8 cellular contexts compared by ENCODE assay signal in the genomic region with DNA sequence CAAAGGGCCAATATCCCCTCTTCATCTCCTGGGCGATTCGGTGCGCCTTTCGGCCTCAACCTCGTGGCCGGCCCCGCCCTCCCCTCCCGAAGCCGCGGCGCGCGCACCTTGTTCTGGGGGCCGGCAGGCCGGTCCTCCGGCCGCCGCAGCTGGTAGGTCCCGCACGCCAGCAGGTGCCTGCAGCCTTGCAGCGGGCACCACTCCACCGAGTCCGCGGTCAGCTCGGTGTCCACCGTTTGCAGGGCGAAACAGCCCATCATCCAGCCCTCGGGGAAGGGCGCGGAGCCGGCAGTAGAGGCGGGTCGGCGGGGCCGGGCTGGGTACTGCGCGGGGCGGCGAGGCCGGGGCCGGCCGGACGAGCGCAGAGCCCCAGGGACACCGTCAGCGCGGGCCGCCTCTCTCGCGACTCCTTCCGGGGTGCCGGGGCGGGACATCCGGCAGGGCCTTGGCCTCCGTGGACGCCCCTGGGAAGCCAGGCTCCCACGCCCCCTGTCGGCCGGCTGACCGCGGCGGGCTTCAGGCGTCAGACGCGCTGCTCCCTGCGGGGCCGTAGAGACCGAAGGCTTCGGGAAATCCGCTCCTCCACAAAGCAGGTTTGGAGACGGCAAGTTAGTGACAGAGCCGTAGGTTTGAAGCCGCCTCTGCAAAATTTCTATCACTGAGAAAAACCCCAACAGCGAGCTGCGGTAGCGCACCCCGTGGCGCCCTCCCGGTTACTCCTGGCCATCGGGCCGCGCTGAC. TPM values are rescaled to one million over a fixed set of nuclear protein-coding genes. Genes with fewer than 3 reads are reported as not detected.
DNase-seq lines count a peak whose midpoint lies in the region; ATAC-seq and TF ChIP-seq lines count a peak whose summit lies in the region.

A gene (minus strand): TSS at position 408 of the 741 bp plus-strand sequence. CDS start 148 bp downstream, at position 260.

- H3K79me1 ChIP-seq in trophoblast cell (ENCODE audit: low read length), result peaks cover 4% of the 10 kb centered on the region

- H3K27ac ChIP-seq in SU-DHL-6 (ENCODE audit: low read depth, low read length) (peak within 1 kb of the TSS; percentile 51), cardiac muscle cell (peak within 1 kb of the TSS; percentile 84), trophoblast cell (ENCODE audit: low read depth, low read length) (peak within 1 kb of the TSS; percentile 81), transverse colon (peak within 1 kb of the TSS; percentile 79 to 97 (median 91))

- H2AFZ ChIP-seq in SU-DHL-6 (ENCODE audit: low read depth, low read length, severe bottlenecking), result peak within 1 kb of the TSS; percentile 79
- H2AFZ ChIP-seq in trophoblast cell (ENCODE audit: insufficient read depth, low read length, poor library complexity), result peak within 1 kb of the TSS; percentile 99

- no peaks in the 10 kb centered on the region; the same call in 1 of the 2 replicates for H4K20me1 ChIP-seq in SU-DHL-6 (ENCODE audit: low read depth, low read length)

- H3K4me2 ChIP-seq in SU-DHL-6 (ENCODE audit: low read depth, low read length, poor library complexity, severe bottlenecking) (peak within 1 kb of the TSS; percentile 94), trophoblast cell (ENCODE audit: low read length) (peak within 1 kb of the TSS; percentile 60)

- peak within 1 kb of the TSS; percentile 53 for H3K4ac ChIP-seq in trophoblast cell (ENCODE audit: low read depth, low read length)

- in situ Hi-C loops in transverse colon (cut with MboI; ENCODE audit: low pct_ligation_motif_present in 1 of 4, low pct_unique_long_range_greater_than_20kb in 1 of 4, low sequenced_read_pairs in 3 of 4), result no loop called here

- peak; percentile 95 for DNase-seq in GM12865 (ENCODE audit: low read depth)
- DNase-seq in NCI-H1105 (lab: John Stamatoyannopoulos, UW), result peak; percentile 84
- DNase-seq in activated naive CD8-positive, alpha-beta T cell treated with anti-CD3 and anti-CD28 coated beads, Interleukin-2, amount 50 U/mL, for 16 hours (ENCODE audit: low read depth, low spot score), result peak; percentile 93
- peak; percentile 95 to 97 for DNase-seq in cardiac muscle cell (ENCODE audit: low read depth in 1 of 2, low spot score in 1 of 2)
- DNase-seq in trophoblast cell, result peak; percentile 94 to 99
- peak; percentile 97 for DNase-seq in transverse colon

- peak; percentile 96 for TF ChIP-seq CTCF in GM12865 (IDR thresholded peaks at IDR 0.05; ENCODE audit: insufficient read depth, low read depth, low read length, missing control alignments)
- peak; percentile 88 for TF ChIP-seq CTCF in SU-DHL-6 (IDR thresholded peaks at IDR 0.05; ENCODE audit: insufficient read depth, low read length, poor library complexity, severe bottlenecking)
- TF ChIP-seq CTCF in cardiac muscle cell (IDR thresholded peaks at IDR 0.05; ENCODE audit: low read depth, low read length), result peak; percentile 91
- peak; percentile 85 to 97 (median 94) for TF ChIP-seq CTCF in transverse colon (IDR thresholded peaks at IDR 0.05)

- H3K18ac ChIP-seq in trophoblast cell (ENCODE audit: low read length), result peak within 1 kb of the TSS; percentile 89

- peak within 1 kb of the TSS; percentile 85 for H2BK120ac ChIP-seq in trophoblast cell (ENCODE audit: insufficient read depth, low read length, poor library complexity)

- H3K4me3 ChIP-seq in GM12865 (ENCODE audit: low read depth, low read length), result peak within 1 kb of the TSS; percentile 77
- H3K4me3 ChIP-seq in SU-DHL-6 (ENCODE audit: insufficient read depth, low read length, poor library complexity, severe bottlenecking), result peak within 1 kb of the TSS; percentile 82
- peak within 1 kb of the TSS; percentile 81 for H3K4me3 ChIP-seq in cardiac muscle cell
- peak within 1 kb of the TSS; percentile 99 for H3K4me3 ChIP-seq in trophoblast cell (ENCODE audit: low read depth, low read length)
- H3K4me3 ChIP-seq in transverse colon, result peak within 1 kb of the TSS; percentile 70 to 94 (median 80)

- no peaks in the 10 kb centered on the region for H3K9me2 ChIP-seq in SU-DHL-6 (replicated peaks; ENCODE audit: insufficient read depth, low read length)

- H3K23ac ChIP-seq in trophoblast cell (ENCODE audit: low read length), result no peak within 1 kb of the TSS

- TF ChIP-seq EP300 in transverse colon (IDR thresholded peaks at IDR 0.05; ENCODE audit: low read depth), result no peak

- H3K9ac ChIP-seq in SU-DHL-6 (ENCODE audit: low read length) (peak within 1 kb of the TSS; percentile 90), trophoblast cell (ENCODE audit: low read length) (peak within 1 kb of the TSS; percentile 93)

- H4K8ac ChIP-seq in trophoblast cell (ENCODE audit: low read depth, low read length), result peak within 1 kb of the TSS; percentile 98

- H3K27me3 ChIP-seq in SU-DHL-6 (ENCODE audit: low read length) (no peaks in the 10 kb centered on the region), cardiac muscle cell (no peaks in the 10 kb centered on the region), trophoblast cell (ENCODE audit: insufficient read depth, low read length) (no peaks in the 10 kb centered on the region), transverse colon (no peaks in the 10 kb centered on the region)

- H3K14ac ChIP-seq in trophoblast cell (ENCODE audit: low read length), result peak within 1 kb of the TSS; percentile 86

- peak; percentile 78 for ATAC-seq in HG02623 (IDR thresholded peaks at IDR 0.05; ENCODE audit: unreplicated experiment)

- 0 out of 2 replicates have a peak, but pooled peaks cover 8% of the 10 kb centered on the region for H3F3A ChIP-seq in SU-DHL-6 (ENCODE audit: insufficient read depth)

- no peak within 1 kb of the TSS for H2BK12ac ChIP-seq in trophoblast cell (ENCODE audit: low read length)

- H3K36me3 ChIP-seq in SU-DHL-6 (ENCODE audit: low read length) (no peaks in the 10 kb centered on the region), cardiac muscle cell (no peaks in the 10 kb centered on the region), trophoblast cell (ENCODE audit: control insufficient read depth in 1 of 2, insufficient read depth in 2 of 2, low read length in 2 of 2) (peaks cover 47 to 53% of the 10 kb centered on the region in 2 experiments), transverse colon (no peaks in the 10 kb centered on the region)

- H2BK5ac ChIP-seq in trophoblast cell (ENCODE audit: low read depth, low read length, poor library complexity), result no peak within 1 kb of the TSS

- peak; percentile 71 for TF ChIP-seq POLR2A in transverse colon (IDR thresholded peaks at IDR 0.05)

- H3K79me2 ChIP-seq in SU-DHL-6 (ENCODE audit: insufficient read depth, low read length) (peaks cover 23% of the 10 kb centered on the region), trophoblast cell (ENCODE audit: control insufficient read depth, insufficient read depth, low read length, poor library complexity) (peaks cover 6% of the 10 kb centered on the region)

- H4K12ac ChIP-seq in trophoblast cell (ENCODE audit: low read depth, low read length), result peak within 1 kb of the TSS; percentile 91

- H3K4me1 ChIP-seq in cardiac muscle cell (ENCODE audit: low read depth), result peaks cover 29% of the 10 kb centered on the region
- H3K4me1 ChIP-seq in trophoblast cell (ENCODE audit: control insufficient read depth in 1 of 2, insufficient read depth in 2 of 2, low read length in 2 of 2), result peaks cover 9 to 11% of the 10 kb centered on the region in 2 experiments
- H3K4me1 ChIP-seq in transverse colon, result peaks cover 15 to 30% (median 25%) of the 10 kb centered on the region in 4 donors

- WGBS in trophoblast cell (ENCODE audit: extremely low coverage, insufficient coverage, insufficient read length), result no CpG with 5 or more reads among the region's 82 CpGs
- WGBS in transverse colon (ENCODE audit: low coverage in 1 of 2), 2 donors, result 2% methylated on average over 42 of the region's 82 CpGs; no CpG with 5 or more reads in 1 of the 2 donors

- H3K9me3 ChIP-seq in SU-DHL-6 (ENCODE audit: insufficient read depth, low read length) (no peaks in the 10 kb centered on the region), cardiac muscle cell (ENCODE audit: low read depth) (no peaks in the 10 kb centered on the region), trophoblast cell (ENCODE audit: insufficient read depth, low read depth, low read length) (no peaks in the 10 kb centered on the region), transverse colon (no peaks in the 10 kb centered on the region)

- H2AK5ac ChIP-seq in trophoblast cell (ENCODE audit: low read length), result peak within 1 kb of the TSS; percentile 78

- intact Hi-C loops in transverse colon (cut with DNase I; ENCODE audit: low total_unique reads), result loop anchor here (5.0 kb wide), 1 partner anchor 39 kb away; a partner anchor contains a TSS

- H4K91ac ChIP-seq in trophoblast cell (ENCODE audit: low read depth, low read length), result peak within 1 kb of the TSS; percentile 86

RNA-seq across cellular contexts. Expression of the gene that starts here (rescaled TPM):
- 57.3 and 65.6 TPM in 2 replicates for total RNA-seq in cardiac muscle cell
- polyA plus RNA-seq in cardiac muscle cell, result 61.2 and 78.4 TPM in 2 replicates
- polyA plus RNA-seq in trophoblast cell (2013), result 19.3 and 20.3 TPM in 2 replicates
- 10 to 100 TPM; 28.8 to 53.5 (median 36.6) TPM for total RNA-seq in transverse colon

Comparison
In these comparisons a context has a peak if more than half of its experiments do, and no peak if none do; other contexts are left out.
1. Peak in every context shown above with its lines: DNase-seq, ATAC-seq, H3K4me3 ChIP-seq and H3K27ac ChIP-seq.